Comparison of ENCODE assay signal across 1 cellular context in the genomic region with DNA sequence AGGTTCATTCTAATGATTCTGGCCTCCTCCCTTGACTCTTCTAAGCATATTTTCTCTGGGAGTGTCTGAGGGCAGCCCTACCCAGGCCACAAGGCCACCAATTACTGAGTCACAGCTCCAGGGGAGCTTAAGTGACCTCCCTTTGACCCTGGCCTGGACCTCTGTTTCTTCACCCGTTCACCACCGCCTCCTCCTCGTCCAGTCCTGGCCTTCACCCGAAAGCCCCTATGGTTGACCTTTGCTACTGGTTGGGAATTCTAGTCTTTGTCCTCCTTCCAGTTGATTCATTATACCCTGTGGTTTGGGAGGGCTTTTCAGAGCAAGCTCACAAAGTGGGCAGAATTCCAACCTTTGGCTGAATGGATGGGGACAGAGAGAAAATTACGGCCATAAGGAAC.
TF ChIP-seq lines count a peak whose summit lies in the region.

No MANE protein-coding gene starts in this region.

TF ChIP-seq in SK-N-SH, 30 proteins besides CTCF, POLR2A, EP300 and RAD21 (continued from another document):
- TF ChIP-seq, protein P1, sequence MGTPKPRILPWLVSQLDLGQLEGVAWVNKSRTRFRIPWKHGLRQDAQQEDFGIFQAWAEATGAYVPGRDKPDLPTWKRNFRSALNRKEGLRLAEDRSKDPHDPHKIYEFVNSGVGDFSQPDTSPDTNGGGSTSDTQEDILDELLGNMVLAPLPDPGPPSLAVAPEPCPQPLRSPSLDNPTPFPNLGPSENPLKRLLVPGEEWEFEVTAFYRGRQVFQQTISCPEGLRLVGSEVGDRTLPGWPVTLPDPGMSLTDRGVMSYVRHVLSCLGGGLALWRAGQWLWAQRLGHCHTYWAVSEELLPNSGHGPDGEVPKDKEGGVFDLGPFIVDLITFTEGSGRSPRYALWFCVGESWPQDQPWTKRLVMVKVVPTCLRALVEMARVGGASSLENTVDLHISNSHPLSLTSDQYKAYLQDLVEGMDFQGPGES (IDR thresholded peaks at IDR 0.05; ENCODE audit: low read depth, low read length), result no peak
- no peak for TF ChIP-seq ELF1 (IDR thresholded peaks at IDR 0.05)
- TF ChIP-seq JUND (IDR thresholded peaks at IDR 0.05), result no peak
